Comparison of ENCODE assay signal across 14 cellular contexts in the genomic region with DNA sequence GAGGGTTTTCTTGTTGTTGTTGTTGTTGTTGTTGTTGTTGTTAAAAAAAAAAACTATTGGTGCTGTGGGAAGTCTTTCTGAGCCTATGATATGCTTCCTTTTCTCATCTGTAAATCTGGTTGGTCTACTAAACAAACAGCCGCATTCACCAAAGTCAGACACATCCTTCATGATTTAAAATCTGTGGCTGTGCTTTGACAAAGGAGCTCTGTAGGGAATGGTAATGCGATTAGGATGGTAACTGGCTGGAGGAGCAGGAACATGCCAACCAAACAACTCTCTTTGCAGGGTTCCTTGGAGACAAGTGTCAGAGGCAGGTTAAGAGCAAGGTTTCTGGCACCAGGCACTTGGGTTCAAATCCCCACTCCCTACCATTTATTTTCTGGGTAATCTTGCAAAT. TPM values are rescaled to one million over a fixed set of nuclear protein-coding genes. Genes with fewer than 3 reads are reported as not detected.
A peak's percentile ranks its signal among the peaks of the same experiment; 100 is the strongest.
DNase-seq lines count a peak whose midpoint lies in the region; ATAC-seq and TF ChIP-seq lines count a peak whose summit lies in the region.
"Had no signal": no experiment of that assay in that cellular context is flagged by ENCODE, and none has a peak within 500 bp of the region (broad histone marks: within the 10 kb centered on the region; RNA-seq: fewer than 3 reads in every experiment).

No MANE protein-coding gene starts in this region.

- POLR2A ChIA-PET in CD4-positive, alpha-beta memory T cell (lab: Charles Lee; ENCODE audit: partially characterized antibody), result interaction anchor here (0.9 to 3.2 kb wide), 5 partner anchors 14 to 74 kb away, joined by 3 to 24 read pairs (median 3); partner anchors contain the start of gene SP4
- POLR2A ChIA-PET in activated CD8-positive, alpha-beta T cell treated with anti-CD3 and anti-CD28 coated beads, Interleukin-2, amount 10 ng/mL, durations not matched to agents 7 days and 5 days (lab: Charles Lee), result interaction anchor here (1.8 kb wide), 1 partner anchor 15 kb away, joined by 9 read pairs; the partner anchor contains the start of gene SP4

- peaks cover 31% of the 10 kb centered on the region for H3K4me1 ChIP-seq in CD4-positive, alpha-beta memory T cell (ENCODE audit: insufficient read depth, low read length)
- peaks cover 13% of the 10 kb centered on the region for H3K4me1 ChIP-seq in GM23338 (ENCODE audit: insufficient read depth)
- H3K4me1 ChIP-seq: transverse colon had no signal

- H4K20me1 ChIP-seq in GM23338 (replicated peaks; ENCODE audit: insufficient read depth), result no peaks in the 10 kb centered on the region

- no peaks in the 10 kb centered on the region for H3K36me3 ChIP-seq in CD4-positive, alpha-beta memory T cell (ENCODE audit: insufficient read depth, low read length)
- H3K36me3 ChIP-seq in GM23338 (ENCODE audit: insufficient read depth), result no peaks in the 10 kb centered on the region
- H3K36me3 ChIP-seq: transverse colon had no signal

- intact Hi-C loops in CD4-positive, alpha-beta memory T cell (cut with micrococcal nuclease), result no loop called here

- H3K27me3 Mint-ChIP-seq in CD4-positive, alpha-beta memory T cell, result peaks cover 0 to 4% of the 10 kb centered on the region in 2 donors
- peaks cover 10% of the 10 kb centered on the region for H3K27me3 Mint-ChIP-seq in GM23338 (ENCODE audit: insufficient read depth, low read depth, poor library complexity)
- H3K27me3 Mint-ChIP-seq in activated CD8-positive, alpha-beta T cell treated with anti-CD3 and anti-CD28 coated beads, Interleukin-2, amount 10 ng/mL, durations not matched to agents 7 days and 5 days (ENCODE audit: low read depth), result no peaks in the 10 kb centered on the region
- peaks cover 2% of the 10 kb centered on the region for H3K27me3 Mint-ChIP-seq in stimulated activated naive CD8-positive, alpha-beta T cell treated with anti-CD3 and anti-CD28 coated beads, Interleukin-15, amount 100 ng/mL, for 72 hours

- TF ChIP-seq CTCF in GM23338 (conservative IDR thresholded peaks at IDR 0.05; ENCODE audit: low read depth in 2 of 2), result no peak

- CTCF ChIA-PET in CD4-positive, alpha-beta memory T cell (lab: Charles Lee; ENCODE audit: partially characterized antibody), result interaction anchor here (0.9 to 1.9 kb wide), 4 partner anchors 21 to 158 kb away, joined by 3 to 5 read pairs (median 4); no protein-coding TSS in a partner anchor
- CTCF ChIA-PET in activated CD8-positive, alpha-beta T cell treated with anti-CD3 and anti-CD28 coated beads, Interleukin-2, amount 10 ng/mL, durations not matched to agents 7 days and 5 days (lab: Charles Lee), result interaction anchor here (0.7 to 2.7 kb wide), 7 partner anchors 8 to 670 kb away, joined by 3 to 16 read pairs (median 3); no protein-coding TSS in a partner anchor

- no peak for DNase-seq in CD4-positive, alpha-beta memory T cell
- DNase-seq in GM23338 (ENCODE audit: low spot score) (no peak), midbrain (lab: John Stamatoyannopoulos, UW) (peak; percentile 56), NCI-H510A treated with DMSO at 0.1 percent for 48 hours (lab: John Stamatoyannopoulos, UW) (no peak), GOT3 (lab: John Stamatoyannopoulos, UW) (no peak), NCI-H1092 (lab: John Stamatoyannopoulos, UW) (no peak)
- DNase-seq in activated CD8-positive, alpha-beta T cell treated with anti-CD3 and anti-CD28 coated beads, Interleukin-2, amount 10 ng/mL, durations not matched to agents 7 days and 5 days, result no peak
- DNase-seq in stimulated activated naive CD8-positive, alpha-beta T cell treated with anti-CD3 and anti-CD28 coated beads, Interleukin-15, amount 100 ng/mL, for 72 hours, result no peak
- DNase-seq: activated CD4-positive, alpha-beta T cell treated with anti-CD3 and anti-CD28 coated beads for 48 hours; activated effector memory CD4-positive, alpha-beta T cell treated with Interleukin-2 at 50 U/mL for 16 hours; DND-41; NK-92 treated with Interleukin-12 subunit alpha and Interleukin-12 subunit beta, amount 100 ng/mL, for 24 hours; transverse colon had no signal

- no peak overlapping the region for H3K27ac ChIP-seq in CD4-positive, alpha-beta memory T cell (ENCODE audit: low read depth, low read length)
- no peak overlapping the region for H3K27ac ChIP-seq in GM23338 (ENCODE audit: low read depth)
- H3K27ac ChIP-seq: coronary artery, transverse colon had no signal

- H3K36me3 Mint-ChIP-seq in CD4-positive, alpha-beta memory T cell, result peaks cover 0 to 5% of the 10 kb centered on the region in 2 donors
- H3K36me3 Mint-ChIP-seq in GM23338 (ENCODE audit: low read depth), result no peaks in the 10 kb centered on the region
- peaks cover 6% of the 10 kb centered on the region for H3K36me3 Mint-ChIP-seq in activated CD8-positive, alpha-beta T cell treated with anti-CD3 and anti-CD28 coated beads, Interleukin-2, amount 10 ng/mL, durations not matched to agents 7 days and 5 days (ENCODE audit: low read depth)

- H3K9me3 ChIP-seq in CD4-positive, alpha-beta memory T cell (ENCODE audit: control insufficient read depth in 1 of 2, low read length in 2 of 2), result no peaks in the 10 kb centered on the region
- H3K9me3 ChIP-seq: transverse colon had no signal

- H3K4me3 ChIP-seq in CD4-positive, alpha-beta memory T cell (ENCODE audit: low read length in 2 of 2), result no peak overlapping the region
- H3K4me3 ChIP-seq in GM23338, result no peak overlapping the region
- H3K4me3 ChIP-seq: coronary artery, transverse colon had no signal

- H3F3A ChIP-seq in GM23338 (replicated peaks; ENCODE audit: low read depth), result no peaks in the 10 kb centered on the region

- H3K27ac Mint-ChIP-seq in CD4-positive, alpha-beta memory T cell, result peak overlapping the region; percentile 48 to 87 (median 66)
- H3K27ac Mint-ChIP-seq in GM23338, result peak overlapping the region; percentile 19; the same call in 1 of the 2 replicates
- H3K27ac Mint-ChIP-seq in activated CD8-positive, alpha-beta T cell treated with anti-CD3 and anti-CD28 coated beads, Interleukin-2, amount 10 ng/mL, durations not matched to agents 7 days and 5 days, result peak overlapping the region; percentile 83
- H3K27ac Mint-ChIP-seq in stimulated activated naive CD8-positive, alpha-beta T cell treated with anti-CD3 and anti-CD28 coated beads, Interleukin-15, amount 100 ng/mL, for 72 hours, result no peak overlapping the region

- H3K4me3 Mint-ChIP-seq in CD4-positive, alpha-beta memory T cell, result peak overlapping the region in 7 of 8 donors; percentile 24 to 63 (median 51)
- H3K4me3 Mint-ChIP-seq in GM23338, result no peak overlapping the region
- H3K4me3 Mint-ChIP-seq in activated CD8-positive, alpha-beta T cell treated with anti-CD3 and anti-CD28 coated beads, Interleukin-2, amount 10 ng/mL, durations not matched to agents 7 days and 5 days, result peak overlapping the region; percentile 15
- no peak overlapping the region for H3K4me3 Mint-ChIP-seq in stimulated activated naive CD8-positive, alpha-beta T cell treated with anti-CD3 and anti-CD28 coated beads, Interleukin-15, amount 100 ng/mL, for 72 hours

- peaks cover 28 to 46% (median 34%) of the 10 kb centered on the region in 4 donors for H3K4me1 Mint-ChIP-seq in CD4-positive, alpha-beta memory T cell
- H3K4me1 Mint-ChIP-seq in GM23338, result peaks cover 16% of the 10 kb centered on the region
- peaks cover 35% of the 10 kb centered on the region for H3K4me1 Mint-ChIP-seq in activated CD8-positive, alpha-beta T cell treated with anti-CD3 and anti-CD28 coated beads, Interleukin-2, amount 10 ng/mL, durations not matched to agents 7 days and 5 days (ENCODE audit: low read depth)
- H3K4me1 Mint-ChIP-seq in stimulated activated naive CD8-positive, alpha-beta T cell treated with anti-CD3 and anti-CD28 coated beads, Interleukin-15, amount 100 ng/mL, for 72 hours, result peaks cover 14% of the 10 kb centered on the region

- H3K9me2 ChIP-seq in GM23338 (ENCODE audit: insufficient read depth), result peaks cover 9% of the 10 kb centered on the region; the same call in 1 of the 2 replicates

- no peaks in the 10 kb centered on the region for H3K27me3 ChIP-seq in CD4-positive, alpha-beta memory T cell (ENCODE audit: insufficient read depth, low read length)
- no peaks in the 10 kb centered on the region for H3K27me3 ChIP-seq in GM23338 (ENCODE audit: insufficient read depth)
- H3K27me3 ChIP-seq: transverse colon had no signal

- H3K79me2 ChIP-seq in GM23338 (replicated peaks; ENCODE audit: insufficient read depth), result no peaks in the 10 kb centered on the region

- peak; percentile 78 for ATAC-seq in GM23338
- ATAC-seq in activated CD8-positive, alpha-beta T cell treated with anti-CD3 and anti-CD28 coated beads, Interleukin-2, amount 10 ng/mL, durations not matched to agents 7 days and 5 days, result no peak
- ATAC-seq in stimulated activated naive CD8-positive, alpha-beta T cell treated with anti-CD3 and anti-CD28 coated beads, Interleukin-15, amount 100 ng/mL, for 72 hours, result no peak

- H3K9me3 Mint-ChIP-seq in CD4-positive, alpha-beta memory T cell, result no peaks in the 10 kb centered on the region
- H3K9me3 Mint-ChIP-seq in GM23338, result no peaks in the 10 kb centered on the region
- no peaks in the 10 kb centered on the region for H3K9me3 Mint-ChIP-seq in activated CD8-positive, alpha-beta T cell treated with anti-CD3 and anti-CD28 coated beads, Interleukin-2, amount 10 ng/mL, durations not matched to agents 7 days and 5 days (ENCODE audit: insufficient read depth)
- peaks cover 2 to 8% of the 10 kb centered on the region in 2 donors for H3K9me3 Mint-ChIP-seq in stimulated activated naive CD8-positive, alpha-beta T cell treated with anti-CD3 and anti-CD28 coated beads, Interleukin-15, amount 100 ng/mL, for 72 hours

- no peak overlapping the region; the same call in 1 of the 2 replicates for H3K4me2 ChIP-seq in GM23338

- peak overlapping the region; percentile 74; the same call in 1 of the 2 replicates for H2AFZ ChIP-seq in GM23338

TF ChIP-seq in GM23338, 12 proteins besides CTCF, POLR2A, EP300 and RAD21 (continues in another document):
- TF ChIP-seq EZH2phosphoT487 (IDR thresholded peaks at IDR 0.05; ENCODE audit: unreplicated experiment) (no peak), ETS1 (IDR thresholded peaks at IDR 0.05) (no peak), CREB1 (CRISPR knock-in tag; IDR thresholded peaks at IDR 0.05; ENCODE audit: low read depth) (no peak), STAT1 (IDR thresholded peaks at IDR 0.05; ENCODE audit: unreplicated experiment) (no peak)

RNA-seq across cellular contexts. Expression of gene SP4, which starts 14.9 kb away (rescaled TPM):
- 10 to 100 TPM; 45.8 to 47.4 TPM for total RNA-seq in CD4-positive, alpha-beta memory T cell
- 10 to 100 TPM in 1 of 2 donors, 1 to 10 TPM in 1; 8.2 to 11.5 TPM for polyA plus RNA-seq in CD4-positive, alpha-beta memory T cell
- 36.7 and 41.6 TPM in 2 replicates for total RNA-seq in GM23338 (2014; rRNA removed; shearing (Covaris generic))
- 10.7 and 11.9 TPM in 2 replicates for polyA plus RNA-seq in GM23338 (2016; fragmentation: Nextera tagmentation; extraction: Ambion mirVana)
- total RNA-seq in activated CD8-positive, alpha-beta T cell treated with anti-CD3 and anti-CD28 coated beads, Interleukin-2, amount 10 ng/mL, durations not matched to agents 7 days and 5 days, result 10 to 100 TPM; 37.0 to 38.2 TPM

Comparison
In these comparisons a context has a peak if more than half of its experiments do, and no peak if none do; other contexts are left out.
1. H3K27ac Mint-ChIP-seq: peak in CD4-positive, alpha-beta memory T cell (7 of 7), GM23338 (single experiment) and activated CD8-positive, alpha-beta T cell treated with anti-CD3 and anti-CD28 coated beads, Interleukin-2, amount 10 ng/mL, durations not matched to agents 7 days and 5 days (single experiment); none in stimulated activated naive CD8-positive, alpha-beta T cell treated with anti-CD3 and anti-CD28 coated beads, Interleukin-15, amount 100 ng/mL, for 72 hours (0 of 2).
2. H3K4me3 Mint-ChIP-seq: peak in CD4-positive, alpha-beta memory T cell (7 of 8) and activated CD8-positive, alpha-beta T cell treated with anti-CD3 and anti-CD28 coated beads, Interleukin-2, amount 10 ng/mL, durations not matched to agents 7 days and 5 days (single experiment); none in GM23338 (single experiment) and stimulated activated naive CD8-positive, alpha-beta T cell treated with anti-CD3 and anti-CD28 coated beads, Interleukin-15, amount 100 ng/mL, for 72 hours (0 of 2).